ENCODE assay signal across 16 cellular contexts in the genomic region with DNA sequence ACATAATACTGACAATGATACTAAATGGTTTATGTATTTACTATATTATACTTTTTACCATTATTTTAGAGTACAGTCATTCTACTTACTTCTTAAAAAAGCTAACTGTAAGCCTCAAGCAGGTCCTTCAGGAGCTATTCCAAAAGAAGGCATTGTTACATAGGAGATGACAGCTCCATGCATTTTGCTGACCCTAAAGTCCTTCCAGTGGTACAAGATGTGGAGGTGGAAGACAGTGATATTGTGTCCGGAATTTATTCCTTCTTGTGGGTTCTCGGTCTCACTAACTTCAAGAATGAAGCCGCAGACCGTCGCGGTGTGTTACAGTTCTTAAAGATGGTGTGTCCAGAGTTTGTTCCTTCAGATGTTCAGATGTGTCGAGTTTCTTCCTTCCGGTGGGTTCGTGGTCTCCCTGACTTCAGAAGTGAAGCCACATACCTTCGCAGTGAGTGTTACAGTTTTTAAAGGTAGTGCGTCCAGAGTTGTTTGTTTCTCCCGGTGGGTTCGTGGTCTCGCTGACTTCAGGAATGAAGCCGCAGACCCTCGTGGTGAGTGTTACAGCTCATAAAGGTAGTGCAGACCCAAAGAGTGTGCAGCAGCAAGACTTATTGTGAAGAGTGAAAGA. TPM values are rescaled to one million over a fixed set of nuclear protein-coding genes. Genes with fewer than 3 reads are reported as not detected.
DNase-seq lines count a peak whose midpoint lies in the region; ATAC-seq lines count a peak whose summit lies in the region.
"Had no signal": no experiment of that assay in that cellular context is flagged by ENCODE, and none has a peak within 500 bp of the region (broad histone marks: within the 10 kb centered on the region; RNA-seq: fewer than 3 reads in every experiment).

No MANE protein-coding gene starts in this region.

- H3K4me1 Mint-ChIP-seq in activated CD4-positive, alpha-beta memory T cell treated with anti-CD3 and anti-CD28 coated beads for 36 hours (ENCODE audit: low read depth): peaks cover 13% of the 10 kb centered on the region
- H3K4me1 Mint-ChIP-seq in activated naive CD8-positive, alpha-beta T cell treated with anti-CD3 and anti-CD28 coated beads, Interleukin-2, amount 10 ng/mL, durations not matched to agents 7 days and 5 days: peaks cover 13% of the 10 kb centered on the region
- H3K4me1 Mint-ChIP-seq in stimulated activated effector memory CD8-positive, alpha-beta T cell treated with anti-CD3 and anti-CD28 coated beads, Interleukin-12 subunit alpha, Interleukin-12 subunit beta, amount 100 ng/mL, for 72 hours: peaks cover 13% of the 10 kb centered on the region

- no peaks in the 10 kb centered on the region for H3K27me3 Mint-ChIP-seq in activated CD4-positive, alpha-beta memory T cell treated with anti-CD3 and anti-CD28 coated beads for 36 hours
- H3K27me3 Mint-ChIP-seq in activated naive CD8-positive, alpha-beta T cell treated with anti-CD3 and anti-CD28 coated beads, Interleukin-2, amount 10 ng/mL, durations not matched to agents 7 days and 5 days: peaks cover 14% of the 10 kb centered on the region
- H3K27me3 Mint-ChIP-seq: dendritic cell treated with granulocyte-macrophage colony-stimulating factor and Interleukin-4, amounts not matched to agents 40 ng/mL and 50 ng/mL, for 4 days had no signal

- intact Hi-C loops in activated CD4-positive, alpha-beta memory T cell treated with anti-CD3 and anti-CD28 coated beads for 36 hours (cut with micrococcal nuclease): loop anchor here (1.0 kb wide), 1 partner anchor 21 kb away; a partner anchor contains a TSS

- H3K36me3 Mint-ChIP-seq in activated CD4-positive, alpha-beta memory T cell treated with anti-CD3 and anti-CD28 coated beads for 36 hours: peaks cover 2% of the 10 kb centered on the region
- peaks cover 15% of the 10 kb centered on the region for H3K36me3 Mint-ChIP-seq in activated naive CD8-positive, alpha-beta T cell treated with anti-CD3 and anti-CD28 coated beads, Interleukin-2, amount 10 ng/mL, durations not matched to agents 7 days and 5 days
- no peaks in the 10 kb centered on the region for H3K36me3 Mint-ChIP-seq in stimulated activated effector memory CD8-positive, alpha-beta T cell treated with anti-CD3 and anti-CD28 coated beads, Interleukin-12 subunit alpha, Interleukin-12 subunit beta, amount 100 ng/mL, for 72 hours

- DNase-seq in activated gamma-delta T cell treated with Interleukin-2 at 50 U/mL for 16 hours (peak; percentile 41), activated gamma-delta T cell (lab: John Stamatoyannopoulos, UW) (no peak), DMS79 (lab: John Stamatoyannopoulos, UW) (no peak)
- peak; percentile 60 for DNase-seq in activated CD4-positive, alpha-beta memory T cell treated with anti-CD3 and anti-CD28 coated beads for 36 hours
- DNase-seq in activated naive CD8-positive, alpha-beta T cell treated with anti-CD3 and anti-CD28 coated beads, Interleukin-2, amount 10 ng/mL, durations not matched to agents 7 days and 5 days: peak; percentile 70
- peak in 1 of 2 donors; percentile 61 for DNase-seq in stimulated activated effector memory CD8-positive, alpha-beta T cell treated with anti-CD3 and anti-CD28 coated beads, Interleukin-12 subunit alpha, Interleukin-12 subunit beta, amount 100 ng/mL, for 72 hours (ENCODE audit: low spot score in 2 of 2)
- DNase-seq: KBM-7, left ventricle myocardium inferior, NCI-H1048, NCI-H2107, NCI-H69, right cardiac atrium had no signal

- peaks cover 3% of the 10 kb centered on the region for H3K9me3 Mint-ChIP-seq in activated CD4-positive, alpha-beta memory T cell treated with anti-CD3 and anti-CD28 coated beads for 36 hours
- H3K9me3 Mint-ChIP-seq in activated naive CD8-positive, alpha-beta T cell treated with anti-CD3 and anti-CD28 coated beads, Interleukin-2, amount 10 ng/mL, durations not matched to agents 7 days and 5 days: no peaks in the 10 kb centered on the region
- H3K9me3 Mint-ChIP-seq in stimulated activated effector memory CD8-positive, alpha-beta T cell treated with anti-CD3 and anti-CD28 coated beads, Interleukin-12 subunit alpha, Interleukin-12 subunit beta, amount 100 ng/mL, for 72 hours: no peaks in the 10 kb centered on the region

- CTCF ChIA-PET in activated CD4-positive, alpha-beta memory T cell treated with anti-CD3 and anti-CD28 coated beads for 36 hours (lab: Charles Lee): interaction anchor here (1.3 kb wide), 1 partner anchor 27 kb away, joined by 3 read pairs; no protein-coding TSS in a partner anchor

- peak overlapping the region; percentile 37 for H3K4me3 Mint-ChIP-seq in activated CD4-positive, alpha-beta memory T cell treated with anti-CD3 and anti-CD28 coated beads for 36 hours
- peak overlapping the region; percentile 66 for H3K4me3 Mint-ChIP-seq in activated naive CD8-positive, alpha-beta T cell treated with anti-CD3 and anti-CD28 coated beads, Interleukin-2, amount 10 ng/mL, durations not matched to agents 7 days and 5 days
- H3K4me3 Mint-ChIP-seq in stimulated activated effector memory CD8-positive, alpha-beta T cell treated with anti-CD3 and anti-CD28 coated beads, Interleukin-12 subunit alpha, Interleukin-12 subunit beta, amount 100 ng/mL, for 72 hours: peak overlapping the region; percentile 48
- H3K4me3 Mint-ChIP-seq: dendritic cell treated with granulocyte-macrophage colony-stimulating factor and Interleukin-4, amounts not matched to agents 40 ng/mL and 50 ng/mL, for 4 days had no signal

- ATAC-seq in activated naive CD8-positive, alpha-beta T cell treated with anti-CD3 and anti-CD28 coated beads, Interleukin-2, amount 10 ng/mL, durations not matched to agents 7 days and 5 days (ENCODE audit: low read depth): peak; percentile 75
- ATAC-seq in stimulated activated effector memory CD8-positive, alpha-beta T cell treated with anti-CD3 and anti-CD28 coated beads, Interleukin-12 subunit alpha, Interleukin-12 subunit beta, amount 100 ng/mL, for 72 hours: peak; percentile 71
- ATAC-seq in HG03520 (IDR thresholded peaks at IDR 0.05; ENCODE audit: unreplicated experiment): no peak
- ATAC-seq in GM21825 (IDR thresholded peaks at IDR 0.05; ENCODE audit: unreplicated experiment): no peak
- ATAC-seq: right cardiac atrium, SK-N-SH treated with all-trans-retinoic acid at 6 μM for 48 hours had no signal

- POLR2A ChIA-PET in activated CD4-positive, alpha-beta memory T cell treated with anti-CD3 and anti-CD28 coated beads for 36 hours (lab: Charles Lee): interaction anchor here (1.9 kb wide), 1 partner anchor 21 kb away, joined by 9 read pairs; a partner anchor contains a TSS
- POLR2A ChIA-PET in activated naive CD8-positive, alpha-beta T cell treated with anti-CD3 and anti-CD28 coated beads, Interleukin-2, amount 10 ng/mL, durations not matched to agents 7 days and 5 days (lab: Charles Lee): interaction anchor here (0.6 to 1.5 kb wide), 4 partner anchors 19 to 952 kb away, joined by 3 to 7 read pairs (median 4); a partner anchor contains a TSS

- H3K27ac Mint-ChIP-seq in activated CD4-positive, alpha-beta memory T cell treated with anti-CD3 and anti-CD28 coated beads for 36 hours: peak overlapping the region; percentile 24
- peak overlapping the region; percentile 80 for H3K27ac Mint-ChIP-seq in activated naive CD8-positive, alpha-beta T cell treated with anti-CD3 and anti-CD28 coated beads, Interleukin-2, amount 10 ng/mL, durations not matched to agents 7 days and 5 days
- H3K27ac Mint-ChIP-seq in stimulated activated effector memory CD8-positive, alpha-beta T cell treated with anti-CD3 and anti-CD28 coated beads, Interleukin-12 subunit alpha, Interleukin-12 subunit beta, amount 100 ng/mL, for 72 hours: peak overlapping the region; percentile 82
- H3K27ac Mint-ChIP-seq: dendritic cell treated with granulocyte-macrophage colony-stimulating factor and Interleukin-4, amounts not matched to agents 40 ng/mL and 50 ng/mL, for 4 days had no signal

RNA-seq across cellular contexts. Expression of a gene that starts 20.9 kb away (rescaled TPM):
- 10 to 100 TPM; 13.1 to 13.4 TPM for total RNA-seq in activated CD4-positive, alpha-beta memory T cell treated with anti-CD3 and anti-CD28 coated beads for 36 hours
- total RNA-seq in activated naive CD8-positive, alpha-beta T cell treated with anti-CD3 and anti-CD28 coated beads, Interleukin-2, amount 10 ng/mL, durations not matched to agents 7 days and 5 days: 1 to 10 TPM; 6.1 to 6.3 TPM

RNA-seq across cellular contexts. Expression of a gene that starts 49.8 kb away (rescaled TPM):
- total RNA-seq in activated CD4-positive, alpha-beta memory T cell treated with anti-CD3 and anti-CD28 coated beads for 36 hours: not detected
- total RNA-seq in activated naive CD8-positive, alpha-beta T cell treated with anti-CD3 and anti-CD28 coated beads, Interleukin-2, amount 10 ng/mL, durations not matched to agents 7 days and 5 days: not detected
- total RNA-seq: left ventricle myocardium inferior, right cardiac atrium had no signal

Comparison
In these comparisons a context has a peak if more than half of its experiments do, and no peak if none do; other contexts are left out.
1. DNase-seq: peak in activated gamma-delta T cell treated with Interleukin-2 at 50 U/mL for 16 hours (single experiment), activated CD4-positive, alpha-beta memory T cell treated with anti-CD3 and anti-CD28 coated beads for 36 hours (single experiment) and activated naive CD8-positive, alpha-beta T cell treated with anti-CD3 and anti-CD28 coated beads, Interleukin-2, amount 10 ng/mL, durations not matched to agents 7 days and 5 days (single experiment); none in activated gamma-delta T cell (single experiment) and DMS79 (single experiment).
2. H3K27ac Mint-ChIP-seq: peak in every context shown above with its lines; median percentile 82 in stimulated activated effector memory CD8-positive, alpha-beta T cell treated with anti-CD3 and anti-CD28 coated beads, Interleukin-12 subunit alpha, Interleukin-12 subunit beta, amount 100 ng/mL, for 72 hours; 80 in activated naive CD8-positive, alpha-beta T cell treated with anti-CD3 and anti-CD28 coated beads, Interleukin-2, amount 10 ng/mL, durations not matched to agents 7 days and 5 days; 24 in activated CD4-positive, alpha-beta memory T cell treated with anti-CD3 and anti-CD28 coated beads for 36 hours.
3. ATAC-seq: peak in activated naive CD8-positive, alpha-beta T cell treated with anti-CD3 and anti-CD28 coated beads, Interleukin-2, amount 10 ng/mL, durations not matched to agents 7 days and 5 days (single experiment) and stimulated activated effector memory CD8-positive, alpha-beta T cell treated with anti-CD3 and anti-CD28 coated beads, Interleukin-12 subunit alpha, Interleukin-12 subunit beta, amount 100 ng/mL, for 72 hours (single experiment); none in HG03520 (single experiment) and GM21825 (single experiment).
4. Peak in every context shown above with its lines, with median percentiles within 50 percentile points of each other: H3K4me3 Mint-ChIP-seq.